8 cellular contexts compared by ENCODE assay signal in the genomic region with DNA sequence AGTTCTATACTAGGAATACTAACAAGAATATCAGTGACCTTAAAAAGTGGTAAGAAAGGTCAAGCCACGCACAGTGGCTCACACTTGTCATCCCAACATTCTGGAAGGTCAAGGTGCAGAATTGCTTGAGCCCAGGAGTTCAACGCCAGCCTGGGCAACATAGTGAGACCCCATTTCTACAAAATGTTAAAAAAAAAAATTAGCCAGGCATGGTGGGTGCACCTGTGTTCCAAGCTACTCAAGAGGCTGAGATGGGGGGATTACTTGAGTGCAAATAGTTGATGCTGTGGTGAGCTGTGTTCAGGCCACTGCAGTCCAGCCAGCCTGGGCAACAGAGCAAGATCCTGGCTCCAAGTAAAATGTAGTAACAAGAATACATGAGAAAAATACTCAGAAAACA.
"Had no signal": no experiment of that assay in that cellular context is flagged by ENCODE, and none has a peak within 500 bp of the region (broad histone marks: within the 10 kb centered on the region; RNA-seq: fewer than 3 reads in every experiment).

No MANE protein-coding gene starts in this region.

- DNase-seq: IMR-90, KBM-7, KG1 had no signal

- H3K4me1 Mint-ChIP-seq: IgD-negative memory B cell had no signal

- H3K27me3 Mint-ChIP-seq: IgD-negative memory B cell had no signal

- H3K36me3 Mint-ChIP-seq: IgD-negative memory B cell had no signal

- H3K9ac ChIP-seq: KMS-11 had no signal

- ATAC-seq: HepG2 had no signal

- H3K27ac Mint-ChIP-seq: IgD-negative memory B cell had no signal

- H3K4me2 ChIP-seq: KMS-11 had no signal

- H3K27ac ChIP-seq: HL-60, KMS-11 had no signal

- H3K9me3 Mint-ChIP-seq: IgD-negative memory B cell had no signal

- FAIRE-seq: HepG2, HTR-8/SVneo had no signal
